ENCODE assay signal across 8 cellular contexts in genomic region chr7:4745971-4746919, GRCh38. TPM values are rescaled to one million over a fixed set of nuclear protein-coding genes. Genes with fewer than 3 reads are reported as not detected.
DNase-seq lines count a peak whose midpoint lies in the region; ATAC-seq and TF ChIP-seq lines count a peak whose summit lies in the region.

No MANE protein-coding gene starts in this region.

- no peaks in the 10 kb centered on the region for H3K27me3 ChIP-seq in endocrine pancreas (ENCODE audit: control insufficient read depth, insufficient read depth, low read length)

- in situ Hi-C loops in GM13976 (cut with MboI; ENCODE audit: low sequenced_read_pairs, unreplicated experiment) = no loop called here

- H3K9me3 Mint-ChIP-seq in natural killer cell treated with Interleukin-12 subunit alpha and Interleukin-12 subunit beta and Interleukin-15 and Interleukin-18, amount 100 ng/mL, for 72 hours = no peaks in the 10 kb centered on the region

- ATAC-seq in GM19452 (IDR thresholded peaks at IDR 0.05; ENCODE audit: unreplicated experiment) = peak; percentile 41
- peak; percentile 60 to 65 for ATAC-seq in natural killer cell treated with Interleukin-12 subunit alpha and Interleukin-12 subunit beta and Interleukin-15 and Interleukin-18, amount 100 ng/mL, for 72 hours
- no peak for ATAC-seq in HG03457 (IDR thresholded peaks at IDR 0.05; ENCODE audit: unreplicated experiment)
- ATAC-seq in GM21619 (IDR thresholded peaks at IDR 0.05; ENCODE audit: unreplicated experiment) = no peak

- H3K27me3 Mint-ChIP-seq in natural killer cell treated with Interleukin-12 subunit alpha and Interleukin-12 subunit beta and Interleukin-15 and Interleukin-18, amount 100 ng/mL, for 72 hours = no peaks in the 10 kb centered on the region

- H3K4me1 Mint-ChIP-seq in natural killer cell treated with Interleukin-12 subunit alpha and Interleukin-12 subunit beta and Interleukin-15 and Interleukin-18, amount 100 ng/mL, for 72 hours (ENCODE audit: low read depth in 2 of 2) = peaks cover 43 to 46% of the 10 kb centered on the region in 2 donors

- TF ChIP-seq CTCF in 22Rv1 (IDR thresholded peaks at IDR 0.05) (no peak), GM13976 (IDR thresholded peaks at IDR 0.05; ENCODE audit: borderline replicate concordance, control extremely low read depth, extremely low read depth, insufficient read depth, missing control alignments) (no peak)

- DNase-seq in T follicular helper cell (ENCODE audit: low read depth) (peak; percentile 25), GM13976 (ENCODE audit: low spot score) (no peak)
- no peak for DNase-seq in natural killer cell treated with Interleukin-12 subunit alpha and Interleukin-12 subunit beta and Interleukin-15 and Interleukin-18, amount 100 ng/mL, for 72 hours (ENCODE audit: low spot score)

- peak overlapping the region; percentile 87 for H3K4me3 Mint-ChIP-seq in natural killer cell treated with Interleukin-12 subunit alpha and Interleukin-12 subunit beta and Interleukin-15 and Interleukin-18, amount 100 ng/mL, for 72 hours

- peak overlapping the region; percentile 74 for H3K27ac ChIP-seq in 22Rv1

- H3K9me3 ChIP-seq in endocrine pancreas (ENCODE audit: control insufficient read depth, low read length) = no peaks in the 10 kb centered on the region

- peaks cover 5% of the 10 kb centered on the region for H3K4me1 ChIP-seq in endocrine pancreas (ENCODE audit: control insufficient read depth, insufficient read depth, low read length)

- H3K36me3 Mint-ChIP-seq in natural killer cell treated with Interleukin-12 subunit alpha and Interleukin-12 subunit beta and Interleukin-15 and Interleukin-18, amount 100 ng/mL, for 72 hours = peaks cover 6% of the 10 kb centered on the region

- H3K36me3 ChIP-seq in endocrine pancreas (ENCODE audit: control insufficient read depth, insufficient read depth, low read length) = no peaks in the 10 kb centered on the region

- H3K9ac ChIP-seq in endocrine pancreas (ENCODE audit: control insufficient read depth, insufficient read depth, low read length) = peak overlapping the region; percentile 62

- H3K4me3 ChIP-seq in endocrine pancreas (ENCODE audit: control insufficient read depth, insufficient read depth, low read length) = peak overlapping the region; percentile 85

- H3K27ac Mint-ChIP-seq in natural killer cell treated with Interleukin-12 subunit alpha and Interleukin-12 subunit beta and Interleukin-15 and Interleukin-18, amount 100 ng/mL, for 72 hours = peak overlapping the region; percentile 93 to 97

RNA-seq across cellular contexts. Expression of gene AP5Z1, which starts 29.2 kb away (rescaled TPM):
- total RNA-seq in natural killer cell treated with Interleukin-12 subunit alpha and Interleukin-12 subunit beta and Interleukin-15 and Interleukin-18, amount 100 ng/mL, for 72 hours = 10 to 100 TPM; 87.3 to 99.4 TPM

Comparison
In these comparisons a context has a peak if more than half of its experiments do, and no peak if none do; other contexts are left out.
1. ATAC-seq: peak in GM19452 (single experiment) and natural killer cell treated with Interleukin-12 subunit alpha and Interleukin-12 subunit beta and Interleukin-15 and Interleukin-18, amount 100 ng/mL, for 72 hours (2 of 2); none in HG03457 (single experiment) and GM21619 (single experiment).